ENCODE assay signal across 13 cellular contexts in the genomic region with DNA sequence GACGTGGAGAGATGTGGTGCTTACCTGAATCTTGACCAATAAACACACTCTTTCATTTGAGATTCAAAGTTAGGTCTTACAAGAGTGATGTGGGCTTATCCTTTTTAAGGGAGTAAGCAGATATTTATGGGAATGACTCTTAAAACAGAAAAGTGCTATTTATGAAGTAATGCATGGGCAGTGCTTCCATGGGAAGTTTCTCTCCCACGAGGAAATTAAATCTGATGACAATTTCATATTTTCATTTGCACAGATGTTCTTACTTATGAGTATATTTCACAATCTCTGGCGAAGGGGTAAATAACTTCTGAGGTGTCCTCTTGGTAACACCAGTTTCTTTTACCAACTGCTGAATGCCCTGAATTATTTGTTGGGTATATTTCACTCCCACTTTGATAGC.
"Had no signal": no experiment of that assay in that cellular context is flagged by ENCODE, and none has a peak within 500 bp of the region (broad histone marks: within the 10 kb centered on the region; RNA-seq: fewer than 3 reads in every experiment).

No MANE protein-coding gene starts in this region.

- ATAC-seq: stimulated activated naive CD8-positive, alpha-beta T cell treated with anti-CD3 and anti-CD28 coated beads, Interleukin-15, Interleukin-2, amounts not matched to agents 100 U/mL and 50 U/mL, for 24 hours; T-cell had no signal

- H3K4me3 ChIP-seq: cardiac muscle cell, colonic mucosa, ovary, upper lobe of left lung had no signal

- H3K27me3 ChIP-seq: cardiac muscle cell, colonic mucosa, ovary, upper lobe of left lung had no signal

- DNase-seq: activated CD4-positive, alpha-beta memory T cell treated with anti-CD3 and anti-CD28 coated beads for 36 hours; colonic mucosa; effector memory CD4-positive, alpha-beta T cell; ovary; stimulated activated CD4-positive, alpha-beta T cell treated with anti-CD3 and anti-CD28 coated beads, Interleukin-2, amount 100 ng/mL, for 48 hours; stimulated activated naive CD8-positive, alpha-beta T cell treated with anti-CD3 and anti-CD28 coated beads, Interleukin-15, Interleukin-2, amounts not matched to agents 100 U/mL and 50 U/mL, for 24 hours; T-cell; upper lobe of left lung had no signal

- H3K4me3 Mint-ChIP-seq: activated CD4-positive, alpha-beta memory T cell treated with anti-CD3 and anti-CD28 coated beads for 36 hours; mesothelial cell of epicardium; neural crest cell; T-cell had no signal

- H3K36me3 ChIP-seq: colonic mucosa, ovary had no signal

- H3K4me1 Mint-ChIP-seq: mesothelial cell of epicardium, neural crest cell, T-cell had no signal

- H3K27me3 Mint-ChIP-seq: activated CD4-positive, alpha-beta memory T cell treated with anti-CD3 and anti-CD28 coated beads for 36 hours; T-cell had no signal

- H3K27ac Mint-ChIP-seq: activated CD4-positive, alpha-beta memory T cell treated with anti-CD3 and anti-CD28 coated beads for 36 hours; mesothelial cell of epicardium; T-cell had no signal

- H3K4me1 ChIP-seq: colonic mucosa, upper lobe of left lung had no signal

- H3K9me3 ChIP-seq: colonic mucosa, ovary, upper lobe of left lung had no signal

- H3K27ac ChIP-seq: cardiac muscle cell, colonic mucosa, epithelial cell of prostate, ovary, upper lobe of left lung, VCaP had no signal

- H3K9me3 Mint-ChIP-seq: activated CD4-positive, alpha-beta memory T cell treated with anti-CD3 and anti-CD28 coated beads for 36 hours; mesothelial cell of epicardium; neural crest cell; T-cell had no signal
